In the genomic region with DNA sequence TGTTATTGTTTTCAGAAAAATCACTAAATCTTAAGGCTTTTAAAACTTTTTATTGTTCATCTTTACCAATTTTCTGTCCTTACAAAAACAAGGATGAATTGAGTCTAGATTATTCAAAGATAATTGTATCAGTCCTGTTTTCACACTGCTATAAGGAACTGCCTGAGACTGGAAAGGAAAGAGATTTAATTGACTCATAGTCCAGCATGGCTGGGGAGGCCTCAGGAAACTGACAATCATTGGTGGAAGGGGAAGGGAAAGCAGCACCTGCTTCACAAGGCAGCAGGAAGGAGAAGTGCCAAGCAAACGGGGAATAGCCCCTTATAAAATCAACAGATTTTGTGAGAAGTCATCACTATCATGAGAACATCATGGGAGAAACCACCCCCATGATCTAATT, we compare ENCODE assay signal across 31 cellular contexts.
"Had no signal": no experiment of that assay in that cellular context is flagged by ENCODE, and none has a peak within 500 bp of the region (broad histone marks: within the 10 kb centered on the region; RNA-seq: fewer than 3 reads in every experiment).

No MANE protein-coding gene starts in this region.

- H3K4me3 ChIP-seq: coronary artery, dorsolateral prefrontal cortex had no signal

- H3K27ac Mint-ChIP-seq: activated B cell treated with CpG ODN at 0.5 μM for 24 hours; activated CD4-positive, alpha-beta memory T cell treated with anti-CD3 and anti-CD28 coated beads for 36 hours; activated CD4-positive, alpha-beta T cell treated with anti-CD3 and anti-CD28 coated beads for 36 hours; activated CD4-positive, alpha-beta T cell treated with anti-CD3 and anti-CD28 coated beads, Interleukin-2, amount 10 ng/mL, durations not matched to agents 24 days and 14 days; activated CD8-positive, alpha-beta memory T cell treated with anti-CD3 and anti-CD28 coated beads, Interleukin-2, amount 10 ng/mL, durations not matched to agents 7 days and 5 days; activated CD8-positive, alpha-beta T cell treated with anti-CD3 and anti-CD28 coated beads, Interleukin-2, amount 10 ng/mL, durations not matched to agents 7 days and 5 days; activated naive CD4-positive, alpha-beta T cell treated with anti-CD3 and anti-CD28 coated beads for 36 hours; activated naive CD8-positive, alpha-beta T cell; activated T-helper 1 cell treated with anti-CD3 and anti-CD28 coated beads, Interleukin-12 subunit alpha, Interleukin-12 subunit beta, Interleukin-2, Interleukin-4 antibody, amounts not matched to agents 30 ng/mL and 10 ng/mL and 1 ng/mL, durations not matched to agents 14 hours and 24 hours and 36 hours; activated T-helper 2 cell treated with anti-CD3 and anti-CD28 coated beads, Interferon-gamma antibody, Interleukin-2, Interleukin-4, amounts not matched to agents 10 μg/mL and 5 μg/mL and 100 μg/mL, durations not matched to agents 14 hours and 24 hours and 36 hours; dendritic cell treated with granulocyte-macrophage colony-stimulating factor and Interleukin-4, amounts not matched to agents 40 ng/mL and 50 ng/mL, for 4 days; endodermal cell had no signal

- ATAC-seq: activated CD4-positive, alpha-beta T cell treated with anti-CD3 and anti-CD28 coated beads for 36 hours; activated CD4-positive, CD25-positive, alpha-beta regulatory T cell treated with anti-CD3 and anti-CD28 coated beads, Interleukin-2, amount 50 U/mL, for 24 hours; activated CD8-positive, alpha-beta memory T cell treated with anti-CD3 and anti-CD28 coated beads, Interleukin-2, amount 10 ng/mL, durations not matched to agents 7 days and 5 days; activated CD8-positive, alpha-beta T cell treated with anti-CD3 and anti-CD28 coated beads, Interleukin-2, amount 10 ng/mL, durations not matched to agents 7 days and 5 days; esophagus mucosa had no signal

- H3K27me3 ChIP-seq: brain microvascular endothelial cell, dorsolateral prefrontal cortex had no signal

- H3K4me1 Mint-ChIP-seq: activated B cell treated with CpG ODN at 0.5 μM for 24 hours; activated CD4-positive, alpha-beta T cell treated with anti-CD3 and anti-CD28 coated beads for 36 hours; activated CD4-positive, alpha-beta T cell treated with anti-CD3 and anti-CD28 coated beads, Interleukin-2, amount 10 ng/mL, durations not matched to agents 24 days and 14 days; activated CD8-positive, alpha-beta memory T cell treated with anti-CD3 and anti-CD28 coated beads, Interleukin-2, amount 10 ng/mL, durations not matched to agents 7 days and 5 days; central memory CD8-positive, alpha-beta T cell had no signal

- H3K36me3 ChIP-seq: brain microvascular endothelial cell, WERI-Rb-1 had no signal

- FAIRE-seq: astrocyte, bronchial epithelial cell had no signal

- H3K36me3 Mint-ChIP-seq: activated CD4-positive, alpha-beta memory T cell treated with anti-CD3 and anti-CD28 coated beads for 36 hours; activated CD8-positive, alpha-beta memory T cell treated with anti-CD3 and anti-CD28 coated beads, Interleukin-2, amount 10 ng/mL, durations not matched to agents 7 days and 5 days; activated naive CD8-positive, alpha-beta T cell had no signal

- H3K27ac ChIP-seq: brain microvascular endothelial cell, coronary artery, dorsolateral prefrontal cortex, WERI-Rb-1 had no signal

- H3K27me3 Mint-ChIP-seq: activated B cell treated with CpG ODN at 0.5 μM for 24 hours; activated CD4-positive, alpha-beta memory T cell treated with anti-CD3 and anti-CD28 coated beads for 36 hours; activated CD4-positive, alpha-beta T cell treated with anti-CD3 and anti-CD28 coated beads for 36 hours; activated CD4-positive, alpha-beta T cell treated with anti-CD3 and anti-CD28 coated beads, Interleukin-2, amount 10 ng/mL, durations not matched to agents 24 days and 14 days; activated CD8-positive, alpha-beta memory T cell treated with anti-CD3 and anti-CD28 coated beads, Interleukin-2, amount 10 ng/mL, durations not matched to agents 7 days and 5 days; activated naive CD8-positive, alpha-beta T cell; central memory CD8-positive, alpha-beta T cell; dendritic cell treated with granulocyte-macrophage colony-stimulating factor and Interleukin-4, amounts not matched to agents 40 ng/mL and 50 ng/mL, for 4 days had no signal

- DNase-seq: activated B cell treated with CpG ODN at 0.5 μM for 24 hours; activated CD4-positive, alpha-beta memory T cell treated with anti-CD3 and anti-CD28 coated beads for 36 hours; activated CD4-positive, alpha-beta T cell treated with anti-CD3 and anti-CD28 coated beads for 36 hours; activated CD4-positive, alpha-beta T cell treated with anti-CD3 and anti-CD28 coated beads, Interleukin-2, amount 10 ng/mL, durations not matched to agents 24 days and 14 days; activated CD8-positive, alpha-beta memory T cell treated with anti-CD3 and anti-CD28 coated beads, Interleukin-2, amount 10 ng/mL, durations not matched to agents 7 days and 5 days; activated CD8-positive, alpha-beta memory T cell treated with anti-CD3 and anti-CD28 coated beads, Interleukin-2, amount 50 U/mL, for 4 hours; activated CD8-positive, alpha-beta T cell treated with anti-CD3 and anti-CD28 coated beads, Interleukin-2, amount 10 ng/mL, durations not matched to agents 7 days and 5 days; activated effector memory CD4-positive, alpha-beta T cell treated with anti-CD3 and anti-CD28 coated beads, Interleukin-2, amount 50 U/mL, for 16 hours; activated naive CD4-positive, alpha-beta T cell treated with anti-CD3 and anti-CD28 coated beads for 36 hours; activated T-cell treated with anti-CD3 and anti-CD28 coated beads, Interleukin-2, amount 50 U/mL, for 1 hour; activated T-cell treated with anti-CD3 and anti-CD28 coated beads, Interleukin-2, amount 50 U/mL, for 48 hours; amniotic stem cell; anterior cingulate cortex; brain microvascular endothelial cell; dorsolateral prefrontal cortex; effector memory CD4-positive, alpha-beta T cell; endodermal cell; foreskin fibroblast; head of caudate nucleus; T-helper 2 cell; WERI-Rb-1 had no signal

- H3K9me3 Mint-ChIP-seq: activated B cell treated with CpG ODN at 0.5 μM for 24 hours; activated CD4-positive, alpha-beta T cell treated with anti-CD3 and anti-CD28 coated beads, Interleukin-2, amount 10 ng/mL, durations not matched to agents 24 days and 14 days had no signal

- H3K4me3 Mint-ChIP-seq: activated B cell treated with CpG ODN at 0.5 μM for 24 hours; activated CD4-positive, alpha-beta memory T cell treated with anti-CD3 and anti-CD28 coated beads for 36 hours; activated CD4-positive, alpha-beta T cell treated with anti-CD3 and anti-CD28 coated beads for 36 hours; activated CD4-positive, alpha-beta T cell treated with anti-CD3 and anti-CD28 coated beads, Interleukin-2, amount 10 ng/mL, durations not matched to agents 24 days and 14 days; activated CD8-positive, alpha-beta memory T cell treated with anti-CD3 and anti-CD28 coated beads, Interleukin-2, amount 10 ng/mL, durations not matched to agents 7 days and 5 days; activated CD8-positive, alpha-beta T cell treated with anti-CD3 and anti-CD28 coated beads, Interleukin-2, amount 10 ng/mL, durations not matched to agents 7 days and 5 days; activated naive CD4-positive, alpha-beta T cell treated with anti-CD3 and anti-CD28 coated beads for 36 hours; activated naive CD8-positive, alpha-beta T cell; activated T-helper 1 cell treated with anti-CD3 and anti-CD28 coated beads, Interleukin-12 subunit alpha, Interleukin-12 subunit beta, Interleukin-2, Interleukin-4 antibody, amounts not matched to agents 30 ng/mL and 10 ng/mL and 1 ng/mL, durations not matched to agents 14 hours and 24 hours and 36 hours; central memory CD8-positive, alpha-beta T cell; dendritic cell treated with granulocyte-macrophage colony-stimulating factor and Interleukin-4, amounts not matched to agents 40 ng/mL and 50 ng/mL, for 4 days; endodermal cell had no signal
